ENCODE assay signal across 7 cellular contexts in the genomic region with DNA sequence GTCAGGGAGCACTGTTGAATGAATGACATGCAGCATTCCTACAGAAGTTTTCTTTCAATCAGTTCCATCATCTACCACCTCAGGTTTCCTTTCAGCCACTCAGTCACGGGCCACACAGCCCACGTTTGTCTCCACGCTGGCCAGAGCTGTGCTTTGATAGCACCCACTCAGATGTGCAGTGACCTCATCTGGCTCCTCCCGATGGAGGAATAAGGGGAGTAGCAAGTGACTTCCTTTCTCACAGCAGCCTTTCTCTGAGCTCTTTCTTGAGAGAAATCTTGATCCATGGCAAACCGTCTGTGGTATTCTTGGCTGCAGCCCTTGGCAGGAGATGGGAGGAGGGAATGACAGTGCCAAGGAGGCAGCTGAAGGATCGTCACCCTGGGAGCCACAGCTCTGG.
DNase-seq lines count a peak whose midpoint lies in the region; ATAC-seq and TF ChIP-seq lines count a peak whose summit lies in the region.
"Not testable (repeated sequence)": the region's sequence is repeated elsewhere in the genome, so short reads cannot be mapped to it uniquely, and the experiment has no call there.

No MANE protein-coding gene starts in this region.

- H3K9ac ChIP-seq in skeletal muscle satellite cell (ENCODE audit: low read depth, low read length), result not testable (repeated sequence)

- peak overlapping the region; percentile 45 for H3K4me2 ChIP-seq in skeletal muscle satellite cell (ENCODE audit: low read length)

- H3K4me1 ChIP-seq in gastroesophageal sphincter, result peaks cover 0 to 15% (median 0%) of the 10 kb centered on the region in 3 donors
- not testable (repeated sequence) for H3K4me1 ChIP-seq in skeletal muscle satellite cell (ENCODE audit: control insufficient read depth, insufficient read depth, low read length)

- H3K4me3 ChIP-seq in AG10803 (ENCODE audit: low read length); gastroesophageal sphincter; skeletal muscle satellite cell (ENCODE audit: low read length): not testable (repeated sequence)

- TF ChIP-seq CTCF in AG10803 (conservative IDR thresholded peaks at IDR 0.05; ENCODE audit: low read length); gastroesophageal sphincter (IDR thresholded peaks at IDR 0.05): not testable (repeated sequence)

- peak; percentile 68 for DNase-seq in AG10803 (ENCODE audit: low read depth)
- peak; percentile 46 for DNase-seq in EH (ENCODE audit: low read depth)
- DNase-seq in LHCN-M2 (ENCODE audit: low read depth), result peak; percentile 34
- DNase-seq in amniotic epithelial cell (ENCODE audit: low read depth), result peak; percentile 33
- peak; percentile 51 for DNase-seq in medulla oblongata (ENCODE audit: extremely low spot score)

- not testable (repeated sequence) for ATAC-seq in gastroesophageal sphincter

- 0% methylated on average over 3 of the region's 6 CpGs; no CpG with 5 or more reads in 1 of the 2 donors for WGBS in gastroesophageal sphincter (ENCODE audit: low coverage in 1 of 2), 2 donors

- TF ChIP-seq EP300 in gastroesophageal sphincter (IDR thresholded peaks at IDR 0.05), result not testable (repeated sequence)

- TF ChIP-seq POLR2A in gastroesophageal sphincter (IDR thresholded peaks at IDR 0.05), result not testable (repeated sequence)

- peak overlapping the region in 3 of 4 donors; percentile 1 to 35 (median 8) for H3K27ac ChIP-seq in gastroesophageal sphincter

- H3K9me3 ChIP-seq in gastroesophageal sphincter; skeletal muscle satellite cell (replicated peaks; ENCODE audit: low read length): not testable (repeated sequence)

- not testable (repeated sequence) for H3K27me3 ChIP-seq in gastroesophageal sphincter; skeletal muscle satellite cell (ENCODE audit: control insufficient read depth, insufficient read depth, low read length)

- not testable (repeated sequence) for H3K36me3 ChIP-seq in gastroesophageal sphincter; skeletal muscle satellite cell (ENCODE audit: insufficient read depth, low read length)
